Comparison of ENCODE assay signal across 21 cellular contexts in genomic region chr15:57272770-57273357, GRCh38.
"Had no signal": no experiment of that assay in that cellular context is flagged by ENCODE, and none has a peak within 500 bp of the region (broad histone marks: within the 10 kb centered on the region; RNA-seq: fewer than 3 reads in every experiment).

No MANE protein-coding gene starts in this region.

- H3K9me3 ChIP-seq: esophagus muscularis mucosa, gastroesophageal sphincter, heart right ventricle, left ventricle myocardium inferior, ovary, sigmoid colon, spleen, thyroid gland had no signal

- H3K4me3 ChIP-seq: esophagus muscularis mucosa, gastroesophageal sphincter, heart right ventricle, left ventricle myocardium inferior, ovary, sigmoid colon, spleen, thyroid gland had no signal

- H3K27me3 ChIP-seq: brain microvascular endothelial cell, esophagus muscularis mucosa, gastroesophageal sphincter, heart right ventricle, ovary, sigmoid colon, spleen, thyroid gland had no signal

- ATAC-seq: activated CD8-positive, alpha-beta memory T cell treated with anti-CD3 and anti-CD28 coated beads, Interleukin-2, amount 10 ng/mL, durations not matched to agents 7 days and 5 days; gastroesophageal sphincter; heart right ventricle; naive thymus-derived CD8-positive, alpha-beta T cell; T-cell had no signal

- H3K4me1 ChIP-seq: esophagus muscularis mucosa, gastroesophageal sphincter, heart right ventricle, left ventricle myocardium inferior, sigmoid colon, spleen, thyroid gland had no signal

- H3K27ac ChIP-seq: brain microvascular endothelial cell, esophagus muscularis mucosa, gastroesophageal sphincter, heart right ventricle, left ventricle myocardium inferior, ovary, sigmoid colon, spleen, thyroid gland had no signal

- DNase-seq: activated CD4-positive, alpha-beta memory T cell treated with anti-CD3 and anti-CD28 coated beads, Interleukin-2, amount 10 ng/mL, durations not matched to agents 7 days and 5 days; activated CD4-positive, alpha-beta T cell treated with anti-CD3 and anti-CD28 coated beads for 48 hours; activated CD4-positive, CD25-positive, alpha-beta regulatory T cell; activated CD8-positive, alpha-beta memory T cell treated with anti-CD3 and anti-CD28 coated beads, Interleukin-2, amount 10 ng/mL, durations not matched to agents 7 days and 5 days; activated naive CD4-positive, alpha-beta T cell treated with anti-CD3 and anti-CD28 coated beads for 36 hours; aorta; brain microvascular endothelial cell; cortex of kidney; effector CD8-positive, alpha-beta T cell; heart right ventricle; kidney glomerular epithelial cell; left ventricle myocardium inferior; naive thymus-derived CD8-positive, alpha-beta T cell; ovary; sigmoid colon; spleen; stimulated activated naive CD4-positive, alpha-beta T cell; T-cell; thyroid gland had no signal

- H3K36me3 ChIP-seq: ovary had no signal
